In genomic region chr19:46856062-46857022, GRCh38 we compare ENCODE assay signal across 8 cellular contexts. TPM values are rescaled to one million over a fixed set of nuclear protein-coding genes. Genes with fewer than 3 reads are reported as not detected.
DNase-seq lines count a peak whose midpoint lies in the region; ATAC-seq and TF ChIP-seq lines count a peak whose summit lies in the region.

No MANE protein-coding gene starts in this region.

- no peak overlapping the region for H4K12ac ChIP-seq in trophoblast cell (ENCODE audit: low read depth, low read length)

- peaks cover 7% of the 10 kb centered on the region for H3K79me1 ChIP-seq in trophoblast cell (ENCODE audit: low read length)

- H4K8ac ChIP-seq in trophoblast cell (ENCODE audit: low read depth, low read length): no peak overlapping the region

- H3K4me3 ChIP-seq in GM23248 (peak overlapping the region; percentile 69), trophoblast cell (ENCODE audit: low read depth, low read length) (no peak overlapping the region), tibial artery (peak overlapping the region; percentile 51 to 57)

- no peaks in the 10 kb centered on the region for H4K20me1 ChIP-seq in GM23248 (ENCODE audit: insufficient read depth)

- H3F3A ChIP-seq in GM23248 (ENCODE audit: insufficient read depth): peaks cover 24% of the 10 kb centered on the region

- peak overlapping the region; percentile 82 for H3K4me2 ChIP-seq in GM23248 (ENCODE audit: unreplicated experiment)
- H3K4me2 ChIP-seq in trophoblast cell (ENCODE audit: low read length): peak overlapping the region; percentile 38

- no peak overlapping the region for H2AK5ac ChIP-seq in trophoblast cell (ENCODE audit: low read length)

- no peak overlapping the region for H2BK120ac ChIP-seq in trophoblast cell (ENCODE audit: insufficient read depth, low read length, poor library complexity)

- H3K9me3 ChIP-seq in GM23248 (ENCODE audit: low read depth) (no peaks in the 10 kb centered on the region), trophoblast cell (ENCODE audit: insufficient read depth, low read depth, low read length) (no peaks in the 10 kb centered on the region), tibial artery (no peaks in the 10 kb centered on the region)

- H3K23ac ChIP-seq in trophoblast cell (ENCODE audit: low read length): no peak overlapping the region

- peak; percentile 74 for ATAC-seq in Right ventricle myocardium superior (ENCODE audit: poor library complexity)

- peaks cover 13% of the 10 kb centered on the region for H3K4me1 ChIP-seq in GM23248 (ENCODE audit: insufficient read depth)
- H3K4me1 ChIP-seq in trophoblast cell (ENCODE audit: control insufficient read depth in 1 of 2, insufficient read depth in 2 of 2, low read length in 2 of 2): peaks cover 0 to 3% of the 10 kb centered on the region in 2 experiments
- peaks cover 0 to 23% (median 16%) of the 10 kb centered on the region in 4 donors for H3K4me1 ChIP-seq in tibial artery

- H3K36me3 ChIP-seq in GM23248 (ENCODE audit: low read depth): no peaks in the 10 kb centered on the region
- no peaks in the 10 kb centered on the region for H3K36me3 ChIP-seq in trophoblast cell (ENCODE audit: control insufficient read depth in 1 of 2, insufficient read depth in 2 of 2, low read length in 2 of 2)
- no peaks in the 10 kb centered on the region for H3K36me3 ChIP-seq in tibial artery

- H4K91ac ChIP-seq in trophoblast cell (ENCODE audit: low read depth, low read length): no peak overlapping the region

- no peak overlapping the region for H3K14ac ChIP-seq in trophoblast cell (ENCODE audit: low read length)

- H3K27me3 ChIP-seq in GM23248 (replicated peaks; ENCODE audit: insufficient read depth) (no peaks in the 10 kb centered on the region), trophoblast cell (ENCODE audit: insufficient read depth, low read length) (no peaks in the 10 kb centered on the region), tibial artery (no peaks in the 10 kb centered on the region)

- peak overlapping the region; percentile 84 for H3K9ac ChIP-seq in GM23248
- no peak overlapping the region for H3K9ac ChIP-seq in trophoblast cell (ENCODE audit: low read length)

- H3K79me2 ChIP-seq in GM23248 (ENCODE audit: insufficient read depth) (peaks cover 19% of the 10 kb centered on the region), trophoblast cell (ENCODE audit: control insufficient read depth, insufficient read depth, low read length, poor library complexity) (peaks cover 5% of the 10 kb centered on the region)

- intact Hi-C loops in Right ventricle myocardium superior (cut with DNase I): no loop called here
- intact Hi-C loops in tibial artery (cut with DNase I; ENCODE audit: low total_unique reads): loop anchor here (2.0 kb wide), 1 partner anchor 134 kb away; no protein-coding TSS in a partner anchor

- H2AFZ ChIP-seq in GM23248 (peak overlapping the region; percentile 71), trophoblast cell (ENCODE audit: insufficient read depth, low read length, poor library complexity) (no peak overlapping the region)

- in situ Hi-C loops in GM23248 (cut with MboI): no loop called here

- no peak overlapping the region for H3K4ac ChIP-seq in trophoblast cell (ENCODE audit: low read depth, low read length)

- no peak overlapping the region for H2BK5ac ChIP-seq in trophoblast cell (ENCODE audit: low read depth, low read length, poor library complexity)

- H3K27ac ChIP-seq in GM23248 (peak overlapping the region; percentile 97), trophoblast cell (ENCODE audit: low read depth, low read length) (no peak overlapping the region), tibial artery (peak overlapping the region; percentile 79 to 89)

- 1 to 3% methylated on average over 41 of the region's 41 CpGs for WGBS in GM23248 (ENCODE audit: low coverage in 1 of 2, low lambda C conversion rate in 2 of 2, missing lambda C conversion rate in 2 of 2), 2 experiments
- WGBS in trophoblast cell (ENCODE audit: extremely low coverage, insufficient coverage, insufficient read length): no CpG with 5 or more reads among the region's 41 CpGs

- H3K9me2 ChIP-seq in GM23248 (ENCODE audit: insufficient read depth): no peaks in the 10 kb centered on the region

- TF ChIP-seq CTCF in tibial artery (IDR thresholded peaks at IDR 0.05): peak; percentile 61 to 66

- DNase-seq in DMS 273 (lab: John Stamatoyannopoulos, UW; ENCODE audit: unreplicated experiment) (peak; percentile 97), GM23248 (peak; percentile 99), NAMALWA (ENCODE audit: low spot score) (peak; percentile 95), SW 1271 (lab: John Stamatoyannopoulos, UW) (peak; percentile 42 to 84), Right ventricle myocardium superior (peak; percentile 98), trophoblast cell (peak; percentile 95), tibial artery (peak; percentile 98 to 99)
- DNase-seq in activated naive CD8-positive, alpha-beta T cell treated with anti-CD3 and anti-CD28 coated beads, Interleukin-2, amount 50 U/mL, for 16 hours (ENCODE audit: low read depth, low spot score): peak; percentile 86

- no peak overlapping the region for H2BK12ac ChIP-seq in trophoblast cell (ENCODE audit: low read length)

- H3K18ac ChIP-seq in trophoblast cell (ENCODE audit: low read length): no peak overlapping the region

RNA-seq across cellular contexts. Expression of gene ARHGAP35, which starts 4.5 kb away (rescaled TPM):
- total RNA-seq in GM23248 (2014; rRNA removed; shearing (Covaris generic)): 35.2 and 39.5 TPM in 2 replicates
- 13.5 and 13.9 TPM in 2 replicates for polyA plus RNA-seq in GM23248 (2016; fragmentation: Nextera tagmentation; extraction: Ambion mirVana)
- 62.6 TPM for total RNA-seq in Right ventricle myocardium superior
- polyA plus RNA-seq in trophoblast cell (2013): 22.3 and 23.6 TPM in 2 replicates

RNA-seq across cellular contexts. Expression of gene AP2S1, which starts 5.7 kb away (rescaled TPM):
- total RNA-seq in GM23248 (2014; rRNA removed; shearing (Covaris generic)): 224 and 231 TPM in 2 replicates
- 584 and 619 TPM in 2 replicates for polyA plus RNA-seq in GM23248 (2016; fragmentation: Nextera tagmentation; extraction: Ambion mirVana)
- 78.0 TPM for total RNA-seq in Right ventricle myocardium superior
- 234 TPM in 2 replicates for polyA plus RNA-seq in trophoblast cell (2013)
